9 cellular contexts compared by ENCODE assay signal in genomic region chr10:99395750-99396445, GRCh38. TPM values are rescaled to one million over a fixed set of nuclear protein-coding genes. Genes with fewer than 3 reads are reported as not detected.
DNase-seq lines count a peak whose midpoint lies in the region; ATAC-seq and TF ChIP-seq lines count a peak whose summit lies in the region.
"Had no signal": no experiment of that assay in that cellular context is flagged by ENCODE, and none has a peak within 500 bp of the region (broad histone marks: within the 10 kb centered on the region; RNA-seq: fewer than 3 reads in every experiment).

No MANE protein-coding gene starts in this region.

- H3K4me3 ChIP-seq in SJCRH30 (no peak overlapping the region), thymus (ENCODE audit: low read length) (no peak overlapping the region), upper lobe of right lung (no peak overlapping the region)

- no peaks in the 10 kb centered on the region for H3K36me3 Mint-ChIP-seq in activated naive CD4-positive, alpha-beta T cell treated with anti-CD3 and anti-CD28 coated beads, Interleukin-2, amount 50 U/mL, for 72 hours
- H3K36me3 Mint-ChIP-seq: activated naive CD8-positive, alpha-beta T cell had no signal

- H3K27me3 ChIP-seq in SJCRH30 (no peaks in the 10 kb centered on the region), thymus (ENCODE audit: control insufficient read depth, insufficient read depth) (no peaks in the 10 kb centered on the region), upper lobe of right lung (no peaks in the 10 kb centered on the region)

- H3K27ac ChIP-seq in SJCRH30 (peak overlapping the region; percentile 60), thymus (ENCODE audit: low read depth) (peak overlapping the region; percentile 15), upper lobe of right lung (no peak overlapping the region)

- H3K9me3 ChIP-seq in SJCRH30 (replicated peaks) = no peaks in the 10 kb centered on the region
- H3K9me3 ChIP-seq in thymus (ENCODE audit: control insufficient read depth) = no peaks in the 10 kb centered on the region
- no peaks in the 10 kb centered on the region for H3K9me3 ChIP-seq in upper lobe of right lung

- intact Hi-C loops in upper lobe of right lung (cut with DNase I) = no loop called here

- 61% methylated on average over 2 of the region's 2 CpGs for WGBS in thymus

- peak overlapping the region; percentile 49 to 73 for H3K27ac Mint-ChIP-seq in activated naive CD4-positive, alpha-beta T cell treated with anti-CD3 and anti-CD28 coated beads, Interleukin-2, amount 50 U/mL, for 72 hours
- H3K27ac Mint-ChIP-seq: activated naive CD8-positive, alpha-beta T cell had no signal

- no peak for DNase-seq in activated naive CD4-positive, alpha-beta T cell treated with anti-CD3 and anti-CD28 coated beads, Interleukin-2, amount 50 U/mL, for 72 hours (ENCODE audit: low spot score in 2 of 2)
- DNase-seq in activated naive CD4-positive, alpha-beta T cell (lab: John Stamatoyannopoulos, UW) = no peak
- peak; percentile 64 to 68 for DNase-seq in SJCRH30
- DNase-seq in foreskin melanocyte = peak; percentile 90
- no peak for DNase-seq in upper lobe of right lung
- no peak for DNase-seq in effector CD4-positive, alpha-beta T cell

- H3K36me3 ChIP-seq in SJCRH30 (peaks cover 28% of the 10 kb centered on the region), thymus (ENCODE audit: control insufficient read depth, insufficient read depth) (peaks cover 27% of the 10 kb centered on the region), upper lobe of right lung (peaks cover 45% of the 10 kb centered on the region)

- H3K9me3 Mint-ChIP-seq in activated naive CD4-positive, alpha-beta T cell treated with anti-CD3 and anti-CD28 coated beads, Interleukin-2, amount 50 U/mL, for 72 hours = no peaks in the 10 kb centered on the region

- peaks cover 25% of the 10 kb centered on the region for H3K4me1 ChIP-seq in SJCRH30
- H3K4me1 ChIP-seq in thymus (ENCODE audit: control insufficient read depth, insufficient read depth, low read length) = no peaks in the 10 kb centered on the region
- peaks cover 4% of the 10 kb centered on the region for H3K4me1 ChIP-seq in upper lobe of right lung

- no peak for ATAC-seq in activated naive CD4-positive, alpha-beta T cell treated with anti-CD3 and anti-CD28 coated beads, Interleukin-2, amount 50 U/mL, for 72 hours
- ATAC-seq in upper lobe of right lung = no peak
- no peak for ATAC-seq in HG03442 (IDR thresholded peaks at IDR 0.05; ENCODE audit: unreplicated experiment)

- TF ChIP-seq CTCF in upper lobe of right lung (IDR thresholded peaks at IDR 0.05) = no peak

RNA-seq across cellular contexts. Expression of gene GOT1, which starts 34.5 kb away (rescaled TPM):
- total RNA-seq in activated naive CD4-positive, alpha-beta T cell treated with anti-CD3 and anti-CD28 coated beads, Interleukin-2, amount 50 U/mL, for 72 hours = 10 to 100 TPM; 30.6 to 73.0 TPM
- total RNA-seq in SJCRH30 (2014; rRNA removed; shearing (Covaris generic)) = 45.5 and 48.1 TPM in 2 replicates
- polyA plus RNA-seq in thymus = 16.1 TPM
- 25.0 TPM for total RNA-seq in upper lobe of right lung

Comparison
In these comparisons a context has a peak if more than half of its experiments do, and no peak if none do; other contexts are left out.
1. DNase-seq: peak in SJCRH30 (2 of 2) and foreskin melanocyte (single experiment); none in activated naive CD4-positive, alpha-beta T cell treated with anti-CD3 and anti-CD28 coated beads, Interleukin-2, amount 50 U/mL, for 72 hours (0 of 2), activated naive CD4-positive, alpha-beta T cell (0 of 4), upper lobe of right lung (single experiment) and effector CD4-positive, alpha-beta T cell (single experiment).